In genomic region chr7:106767498-106768323, GRCh38 we compare ENCODE assay signal across 9 cellular contexts.
DNase-seq lines count a peak whose midpoint lies in the region; ATAC-seq and TF ChIP-seq lines count a peak whose summit lies in the region.
"Had no signal": no experiment of that assay in that cellular context is flagged by ENCODE, and none has a peak within 500 bp of the region (broad histone marks: within the 10 kb centered on the region; RNA-seq: fewer than 3 reads in every experiment).

No MANE protein-coding gene starts in this region.

- 31% methylated on average over 8 of the region's 8 CpGs for WGBS in smooth muscle cell (ENCODE audit: low lambda C conversion rate)

- no peaks in the 10 kb centered on the region for H4K20me1 ChIP-seq in smooth muscle cell (ENCODE audit: low read depth)

- H2AFZ ChIP-seq in smooth muscle cell (ENCODE audit: low read depth) = peak overlapping the region; percentile 11

- ATAC-seq in GM19025 (IDR thresholded peaks at IDR 0.05; ENCODE audit: low read depth, unreplicated experiment) (peak; percentile 71), HG03139 (IDR thresholded peaks at IDR 0.05; ENCODE audit: unreplicated experiment) (peak; percentile 54)

- H3K36me3 ChIP-seq in adipocyte (ENCODE audit: control insufficient read depth, insufficient read depth, low read length, severe bottlenecking) (no peaks in the 10 kb centered on the region), smooth muscle cell (ENCODE audit: low read depth) (no peaks in the 10 kb centered on the region)
- H3K36me3 ChIP-seq: cardiac muscle cell had no signal

- H3K4me1 ChIP-seq in adipocyte (ENCODE audit: control insufficient read depth, insufficient read depth, low read length) (peaks cover 21% of the 10 kb centered on the region), smooth muscle cell (ENCODE audit: low read depth) (peaks cover 18% of the 10 kb centered on the region)

- DNase-seq in AG04450 (ENCODE audit: low read depth, low spot score) (peak; percentile 61), adipocyte (ENCODE audit: low read depth) (peak; percentile 73), smooth muscle cell (lab: John Stamatoyannopoulos, UW; ENCODE audit: unreplicated experiment) (no peak), NCI-H1048 (lab: John Stamatoyannopoulos, UW) (no peak), activated gamma-delta T cell treated with Interleukin-2 at 50 U/mL for 16 hours (no peak), pons (ENCODE audit: low spot score) (no peak)

- H3K27ac ChIP-seq in AG04450 (ENCODE audit: low read depth, low read length) (peak overlapping the region; percentile 76), smooth muscle cell (ENCODE audit: low read depth) (peak overlapping the region; percentile 81)
- H3K27ac ChIP-seq: cardiac muscle cell had no signal

- H3K9me3 ChIP-seq in AG04450 (ENCODE audit: control insufficient read depth, insufficient read depth, low read length) (no peaks in the 10 kb centered on the region), adipocyte (ENCODE audit: control insufficient read depth, low read length) (no peaks in the 10 kb centered on the region), smooth muscle cell (replicated peaks; ENCODE audit: low read depth) (no peaks in the 10 kb centered on the region)

- CTCF ChIA-PET in AG04450 (lab: Charles Lee) = interaction anchor here (0.8 to 1.5 kb wide), 4 partner anchors 108 to 495 kb away, joined by 3 to 5 read pairs (median 3); no protein-coding TSS in a partner anchor

- H3K4me3 ChIP-seq in AG04450 (ENCODE audit: low read depth, low read length) (no peak overlapping the region; the same call in 1 of the 2 replicates), adipocyte (ENCODE audit: low read length) (peak overlapping the region; percentile 71), smooth muscle cell (no peak overlapping the region)
- H3K4me3 ChIP-seq: cardiac muscle cell had no signal

- no peak for TF ChIP-seq CTCF in AG04450 (IDR thresholded peaks at IDR 0.05; ENCODE audit: low read depth, low read length)
- TF ChIP-seq CTCF in smooth muscle cell (IDR thresholded peaks at IDR 0.05; ENCODE audit: borderline replicate concordance, insufficient read depth, poor library complexity, severe bottlenecking) = no peak

- POLR2A ChIA-PET in AG04450 (lab: Yijun Ruan, JAX) = interaction anchor here (1.2 kb wide), 1 partner anchor 25 kb away, joined by 3 read pairs; no protein-coding TSS in a partner anchor

- peak overlapping the region; percentile 77 for H3K4me2 ChIP-seq in smooth muscle cell

- no peaks in the 10 kb centered on the region for H3K79me2 ChIP-seq in smooth muscle cell (ENCODE audit: low read depth)

- no peaks in the 10 kb centered on the region for H3K27me3 ChIP-seq in AG04450 (ENCODE audit: control insufficient read depth, insufficient read depth, low read length)
- H3K27me3 ChIP-seq in adipocyte (replicated peaks; ENCODE audit: control insufficient read depth, insufficient read depth, low read length) = no peaks in the 10 kb centered on the region
- no peaks in the 10 kb centered on the region for H3K27me3 ChIP-seq in smooth muscle cell (ENCODE audit: low read depth)
- H3K27me3 ChIP-seq: cardiac muscle cell had no signal

- no peaks in the 10 kb centered on the region for H3F3A ChIP-seq in smooth muscle cell (ENCODE audit: low read depth)

- H3K9ac ChIP-seq in adipocyte (ENCODE audit: low read length) (peak overlapping the region; percentile 63), smooth muscle cell (ENCODE audit: low read depth) (peak overlapping the region; percentile 18)

Comparison
In these comparisons a context has a peak if more than half of its experiments do, and no peak if none do; other contexts are left out.
1. DNase-seq: peak in AG04450 (single experiment) and adipocyte (single experiment); none in smooth muscle cell (single experiment), NCI-H1048 (single experiment), activated gamma-delta T cell treated with Interleukin-2 at 50 U/mL for 16 hours (single experiment) and pons (single experiment).